In the genomic region with DNA sequence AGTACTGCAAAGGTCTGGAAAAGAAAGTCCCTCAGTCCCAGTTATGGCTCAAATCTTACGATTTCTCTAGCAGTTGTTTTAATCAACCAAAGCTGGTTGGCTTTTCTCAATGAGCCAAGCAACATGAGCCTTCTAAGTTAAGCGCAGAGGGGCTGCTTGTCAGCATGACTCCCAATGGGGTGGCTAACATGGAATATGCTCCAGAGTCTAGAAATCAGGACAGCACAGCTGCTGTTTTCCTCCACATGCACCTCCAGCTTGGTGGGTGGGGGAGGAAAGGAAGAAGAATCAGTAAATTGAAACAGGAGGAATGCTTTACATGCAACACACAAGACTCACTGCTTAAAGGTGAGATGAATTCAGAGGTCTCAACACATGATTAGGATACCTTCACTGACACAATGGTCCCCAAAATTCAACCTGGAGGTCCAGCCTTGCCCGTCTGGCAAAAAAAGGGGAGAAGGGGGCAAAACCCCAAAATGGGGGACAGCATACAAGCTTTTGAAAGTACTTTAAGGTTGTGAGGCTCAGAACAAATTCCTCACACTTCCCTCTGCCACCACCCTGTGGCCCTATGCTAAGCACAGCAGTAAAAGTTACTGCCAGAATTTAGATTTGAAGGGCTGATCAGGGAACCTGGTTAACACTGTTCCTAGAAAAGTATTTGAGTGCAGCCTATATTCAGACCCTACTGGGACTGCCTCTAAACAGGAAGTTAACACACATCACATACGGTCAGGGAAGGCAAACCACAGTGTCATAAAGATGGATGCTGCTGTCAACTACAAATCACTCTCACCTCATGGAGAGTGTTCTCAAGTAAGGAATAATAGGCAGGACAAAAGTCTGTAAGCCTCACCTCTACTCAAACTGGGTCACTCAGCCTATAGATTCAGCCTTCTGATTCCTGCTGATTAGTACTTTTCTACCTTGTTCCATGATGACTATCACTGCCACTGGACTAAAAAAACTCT, we compare ENCODE assay signal across 8 cellular contexts. TPM values are rescaled to one million over a fixed set of nuclear protein-coding genes. Genes with fewer than 3 reads are reported as not detected.
DNase-seq lines count a peak whose midpoint lies in the region; ATAC-seq and TF ChIP-seq lines count a peak whose summit lies in the region.

No MANE protein-coding gene starts in this region.

- H3K9me3 Mint-ChIP-seq in endodermal cell: no peaks in the 10 kb centered on the region

- ATAC-seq in left cardiac atrium (no peak), RWPE2 (ENCODE audit: low read depth) (no peak)

- peak overlapping the region; percentile 95 for H3K4me3 Mint-ChIP-seq in endodermal cell

- H3K9me3 ChIP-seq in RWPE2 (ENCODE audit: severe bottlenecking): no peaks in the 10 kb centered on the region
- no peaks in the 10 kb centered on the region for H3K9me3 ChIP-seq in endodermal cell (ENCODE audit: control insufficient read depth, low read length)
- no peaks in the 10 kb centered on the region for H3K9me3 ChIP-seq in trophoblast cell (ENCODE audit: insufficient read depth, low read depth, low read length)

- intact Hi-C loops in cardiac septum (cut with DNase I): loop anchor here (5.0 kb wide), 1 partner anchor 98 kb away; no protein-coding TSS in a partner anchor
- intact Hi-C loops in left cardiac atrium (cut with DNase I): no loop called here

- H3K9ac ChIP-seq in endodermal cell (ENCODE audit: extremely low read depth, low read length, poor library complexity, severe bottlenecking) (no peak overlapping the region), trophoblast cell (ENCODE audit: low read length) (no peak overlapping the region)

- H4K91ac ChIP-seq in trophoblast cell (ENCODE audit: low read depth, low read length): no peak overlapping the region

- WGBS in endodermal cell (ENCODE audit: insufficient coverage in 1 of 2, insufficient read length in 1 of 2), 2 experiments: 64 to 79% methylated on average over 3 to 4 of the region's 4 CpGs
- WGBS in trophoblast cell (ENCODE audit: extremely low coverage, insufficient coverage, insufficient read length): no CpG with 5 or more reads among the region's 4 CpGs

- no peak overlapping the region for H2BK5ac ChIP-seq in trophoblast cell (ENCODE audit: low read depth, low read length, poor library complexity)

- H3K27me3 Mint-ChIP-seq in endodermal cell (ENCODE audit: insufficient read depth): no peaks in the 10 kb centered on the region

- H3K36me3 ChIP-seq in RWPE2 (ENCODE audit: low read depth) (peaks cover 32% of the 10 kb centered on the region), endodermal cell (ENCODE audit: control insufficient read depth, insufficient read depth, low read length) (peaks cover 27% of the 10 kb centered on the region), trophoblast cell (ENCODE audit: control insufficient read depth in 1 of 2, insufficient read depth in 2 of 2, low read length in 2 of 2) (peaks cover 0 to 6% of the 10 kb centered on the region in 2 experiments)

- H3K4me1 ChIP-seq in RWPE2 (ENCODE audit: insufficient read depth, poor library complexity, severe bottlenecking) (peaks cover 11% of the 10 kb centered on the region), endodermal cell (ENCODE audit: control insufficient read depth, insufficient read depth, low read length) (peaks cover 12% of the 10 kb centered on the region), trophoblast cell (ENCODE audit: control insufficient read depth in 1 of 2, insufficient read depth in 2 of 2, low read length in 2 of 2) (peaks cover 8 to 9% of the 10 kb centered on the region in 2 experiments)

- H3K79me2 ChIP-seq in trophoblast cell (ENCODE audit: control insufficient read depth, insufficient read depth, low read length, poor library complexity): peaks cover 21% of the 10 kb centered on the region

- no peak overlapping the region for H4K12ac ChIP-seq in trophoblast cell (ENCODE audit: low read depth, low read length)

- H3K27me3 ChIP-seq in RWPE2 (ENCODE audit: insufficient read depth, poor library complexity, severe bottlenecking) (no peaks in the 10 kb centered on the region), endodermal cell (ENCODE audit: control insufficient read depth, insufficient read depth, low read length, poor library complexity, severe bottlenecking) (no peaks in the 10 kb centered on the region), trophoblast cell (ENCODE audit: insufficient read depth, low read length) (no peaks in the 10 kb centered on the region)

- no peak overlapping the region for H2BK120ac ChIP-seq in trophoblast cell (ENCODE audit: insufficient read depth, low read length, poor library complexity)

- H3K4me3 ChIP-seq in RWPE2 (ENCODE audit: severe bottlenecking): no peak overlapping the region
- peak overlapping the region; percentile 88 for H3K4me3 ChIP-seq in endodermal cell (ENCODE audit: low read length)
- no peak overlapping the region for H3K4me3 ChIP-seq in trophoblast cell (ENCODE audit: low read depth, low read length)

- H3K14ac ChIP-seq in trophoblast cell (ENCODE audit: low read length): no peak overlapping the region

- peak overlapping the region; percentile 31 for H3K27ac Mint-ChIP-seq in endodermal cell

- no peak overlapping the region for H2BK12ac ChIP-seq in trophoblast cell (ENCODE audit: low read length)

- H3K23ac ChIP-seq in trophoblast cell (ENCODE audit: low read length): no peak overlapping the region

- peaks cover 14% of the 10 kb centered on the region for H3K79me1 ChIP-seq in trophoblast cell (ENCODE audit: low read length)

- no peak overlapping the region for H4K8ac ChIP-seq in trophoblast cell (ENCODE audit: low read depth, low read length)

- no peak overlapping the region for H2AFZ ChIP-seq in trophoblast cell (ENCODE audit: insufficient read depth, low read length, poor library complexity)

- DNase-seq in cardiac septum (ENCODE audit: low spot score) (peak; percentile 24), left cardiac atrium (no peak), RWPE2 (ENCODE audit: low spot score) (no peak), endodermal cell (peak; percentile 55), trophoblast cell (no peak), GM19240 (ENCODE audit: insufficient read length, low spot score) (no peak), ureter (ENCODE audit: low spot score) (no peak), mesenteric fat pad (ENCODE audit: low spot score) (no peak)

- TF ChIP-seq CTCF in RWPE2 (IDR thresholded peaks at IDR 0.05; ENCODE audit: poor library complexity, severe bottlenecking) (no peak), endodermal cell (conservative IDR thresholded peaks at IDR 0.05) (peak; percentile 58)

- H3K18ac ChIP-seq in trophoblast cell (ENCODE audit: low read length): no peak overlapping the region

- peaks cover 14% of the 10 kb centered on the region for H3K36me3 Mint-ChIP-seq in endodermal cell (ENCODE audit: low read depth)

- no peak overlapping the region for H2AK5ac ChIP-seq in trophoblast cell (ENCODE audit: low read length)

- H3K4me2 ChIP-seq in trophoblast cell (ENCODE audit: low read length): peak overlapping the region; percentile 4

- H3K4me1 Mint-ChIP-seq in endodermal cell: peaks cover 23% of the 10 kb centered on the region

- peak overlapping the region; percentile 82 for H3K27ac ChIP-seq in RWPE2 (ENCODE audit: poor library complexity, severe bottlenecking)
- no peak overlapping the region for H3K27ac ChIP-seq in endodermal cell (ENCODE audit: low read depth, low read length)
- H3K27ac ChIP-seq in trophoblast cell (ENCODE audit: low read depth, low read length): no peak overlapping the region

- H3K4ac ChIP-seq in trophoblast cell (ENCODE audit: low read depth, low read length): peak overlapping the region; percentile 91

RNA-seq across cellular contexts. Expression of a gene that starts 2.6 kb away (rescaled TPM):
- total RNA-seq in cardiac septum (45.7 TPM), left cardiac atrium (10 to 100 TPM; 29.0 to 39.5 TPM), endodermal cell (10 to 100 TPM; 45.2 to 51.2 TPM), ureter (43.1 TPM), mesenteric fat pad (37.4 TPM)
- polyA plus RNA-seq in endodermal cell (2013, experiment 1 of 2): 32.0 TPM
- 31.3 TPM for polyA plus RNA-seq in endodermal cell (2013, experiment 2 of 2)
- polyA plus RNA-seq in trophoblast cell (2013): 22.8 and 23.4 TPM in 2 replicates

RNA-seq across cellular contexts. Expression of a gene that starts 26.4 kb away (rescaled TPM):
- total RNA-seq in cardiac septum (42.7 TPM), left cardiac atrium (10 to 100 TPM; 41.5 to 49.5 TPM), endodermal cell (100 to 1,000 TPM in 1 of 2 donors, 10 to 100 TPM in 1; 89.5 to 115 TPM), ureter (69.4 TPM), mesenteric fat pad (67.5 TPM)
- polyA plus RNA-seq in endodermal cell (2013, experiment 1 of 2): 51.8 TPM
- 31.1 TPM for polyA plus RNA-seq in endodermal cell (2013, experiment 2 of 2)
- 20.7 and 22.0 TPM in 2 replicates for polyA plus RNA-seq in trophoblast cell (2013)

RNA-seq across cellular contexts. Expression of a gene that starts 38.2 kb away (rescaled TPM):
- total RNA-seq in cardiac septum: 20.6 TPM
- 10 to 100 TPM; 17.3 to 19.6 TPM for total RNA-seq in left cardiac atrium
- total RNA-seq in endodermal cell: 10 to 100 TPM; 35.5 to 40.9 TPM
- polyA plus RNA-seq in endodermal cell (2013, experiment 1 of 2): 34.7 TPM
- polyA plus RNA-seq in endodermal cell (2013, experiment 2 of 2): 33.7 TPM
- polyA plus RNA-seq in trophoblast cell (2013): 37.4 and 41.0 TPM in 2 replicates
- total RNA-seq in ureter: 32.7 TPM
- total RNA-seq in mesenteric fat pad: 36.4 TPM

RNA-seq across cellular contexts. Expression of a gene that starts 43.2 kb away (rescaled TPM):
- total RNA-seq in cardiac septum (40.2 TPM), left cardiac atrium (10 to 100 TPM; 63.2 to 77.6 TPM), endodermal cell (100 to 1,000 TPM; 129 to 154 TPM), ureter (62.6 TPM), mesenteric fat pad (92.2 TPM)
- polyA plus RNA-seq in endodermal cell (2013, experiment 1 of 2): 97.1 TPM
- polyA plus RNA-seq in endodermal cell (2013, experiment 2 of 2): 96.8 TPM
- 118 and 119 TPM in 2 replicates for polyA plus RNA-seq in trophoblast cell (2013)

RNA-seq across cellular contexts. Expression of a gene that starts 47.5 kb away (rescaled TPM):
- total RNA-seq in cardiac septum (3.8 TPM), left cardiac atrium (1 to 10 TPM; 3.4 to 5.7 TPM), endodermal cell (10 to 100 TPM; 15.6 to 23.9 TPM), ureter (13.9 TPM), mesenteric fat pad (5.1 TPM)
- polyA plus RNA-seq in endodermal cell (2013, experiment 1 of 2): 24.4 TPM
- 22.3 TPM for polyA plus RNA-seq in endodermal cell (2013, experiment 2 of 2)
- 7.7 and 8.0 TPM in 2 replicates for polyA plus RNA-seq in trophoblast cell (2013)

Comparison
In these comparisons a context has a peak if more than half of its experiments do, and no peak if none do; other contexts are left out.
1. DNase-seq: peak in cardiac septum (single experiment) and endodermal cell (single experiment); none in left cardiac atrium (single experiment), RWPE2 (single experiment), trophoblast cell (0 of 2), GM19240 (single experiment), ureter (single experiment) and mesenteric fat pad (single experiment).